Comparison of ENCODE assay signal across 19 cellular contexts in the genomic region with DNA sequence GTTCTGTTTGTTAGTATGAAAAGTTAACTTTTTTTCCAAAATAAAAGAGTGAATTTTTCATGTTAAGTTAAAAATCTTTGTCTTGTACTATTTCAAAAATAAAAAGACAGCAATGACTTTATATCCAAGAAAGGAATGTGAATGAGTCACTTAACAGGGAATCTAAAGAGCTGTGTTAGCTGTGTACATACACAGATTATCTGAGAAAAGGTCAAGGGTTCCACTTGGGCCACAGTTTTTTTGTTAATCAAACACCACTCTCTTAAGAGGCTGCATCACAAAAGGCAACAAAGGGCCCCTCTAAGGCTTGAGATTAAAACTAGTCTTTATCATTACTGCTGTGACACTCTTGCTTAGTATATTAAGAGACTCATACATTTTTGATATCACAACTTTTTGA.
DNase-seq lines count a peak whose midpoint lies in the region; ATAC-seq and TF ChIP-seq lines count a peak whose summit lies in the region.
"Had no signal": no experiment of that assay in that cellular context is flagged by ENCODE, and none has a peak within 500 bp of the region (broad histone marks: within the 10 kb centered on the region; RNA-seq: fewer than 3 reads in every experiment).

No MANE protein-coding gene starts in this region.

- peaks cover 22% of the 10 kb centered on the region for H3K36me3 ChIP-seq in cardiac muscle cell
- peaks cover 2 to 94% (median 71%) of the 10 kb centered on the region in 9 donors for H3K36me3 ChIP-seq in heart left ventricle
- peaks cover 73% of the 10 kb centered on the region for H3K36me3 ChIP-seq in upper lobe of right lung
- H3K36me3 ChIP-seq in CD4-positive, alpha-beta memory T cell (ENCODE audit: insufficient read depth, low read length), result peaks cover 33% of the 10 kb centered on the region
- peaks cover 8 to 80% (median 53%) of the 10 kb centered on the region in 4 donors for H3K36me3 ChIP-seq in esophagus muscularis mucosa

- H3K4me3 Mint-ChIP-seq in CD4-positive, alpha-beta memory T cell, result no peak overlapping the region
- H3K4me3 Mint-ChIP-seq: T-cell had no signal

- no peaks in the 10 kb centered on the region for H3K27me3 ChIP-seq in cardiac muscle cell
- H3K27me3 ChIP-seq in heart left ventricle, result no peaks in the 10 kb centered on the region
- H3K27me3 ChIP-seq in upper lobe of right lung, result no peaks in the 10 kb centered on the region
- no peaks in the 10 kb centered on the region for H3K27me3 ChIP-seq in CD4-positive, alpha-beta memory T cell (ENCODE audit: insufficient read depth, low read length)
- H3K27me3 ChIP-seq in esophagus muscularis mucosa, result no peaks in the 10 kb centered on the region
- H3K27me3 ChIP-seq: body of pancreas had no signal

- H3K36me3 Mint-ChIP-seq in CD4-positive, alpha-beta memory T cell, result peaks cover 68 to 74% of the 10 kb centered on the region in 2 donors

- peaks cover 7% of the 10 kb centered on the region for H3K4me1 ChIP-seq in cardiac muscle cell (ENCODE audit: low read depth)
- no peaks in the 10 kb centered on the region for H3K4me1 ChIP-seq in heart left ventricle
- H3K4me1 ChIP-seq in upper lobe of right lung, result no peaks in the 10 kb centered on the region
- H3K4me1 ChIP-seq in CD4-positive, alpha-beta memory T cell (ENCODE audit: insufficient read depth, low read length), result no peaks in the 10 kb centered on the region
- H3K4me1 ChIP-seq in esophagus muscularis mucosa, result no peaks in the 10 kb centered on the region
- H3K4me1 ChIP-seq: psoas muscle had no signal

- TF ChIP-seq POLR2A in heart left ventricle (IDR thresholded peaks at IDR 0.05) (no peak), esophagus muscularis mucosa (IDR thresholded peaks at IDR 0.05; ENCODE audit: low read depth) (no peak)

- no peak for TF ChIP-seq EP300 in esophagus muscularis mucosa (IDR thresholded peaks at IDR 0.05)

- no peak for ATAC-seq in heart left ventricle
- peak; percentile 76 for ATAC-seq in SK-N-SH treated with all-trans-retinoic acid at 6 μM for 48 hours
- peak; percentile 60 for ATAC-seq in upper lobe of right lung
- ATAC-seq: body of pancreas, psoas muscle, T-cell had no signal

- H3K27ac ChIP-seq in cardiac muscle cell (no peak overlapping the region), heart left ventricle (no peak overlapping the region), upper lobe of right lung (no peak overlapping the region), esophagus muscularis mucosa (replicated peaks in 1 of 4) (no peak overlapping the region)
- H3K27ac ChIP-seq in CD4-positive, alpha-beta memory T cell (ENCODE audit: low read depth, low read length), result no peak overlapping the region
- H3K27ac ChIP-seq: psoas muscle had no signal

- POLR2A ChIA-PET in CD4-positive, alpha-beta memory T cell (lab: Charles Lee; ENCODE audit: partially characterized antibody), result no interaction called here

- peaks cover 0 to 1% (median 0%) of the 10 kb centered on the region in 4 donors for H3K4me1 Mint-ChIP-seq in CD4-positive, alpha-beta memory T cell
- H3K4me1 Mint-ChIP-seq: T-cell had no signal

- intact Hi-C loops in heart left ventricle (cut with DNase I) (loop anchor here in 1 of 10 donors (10.0 kb wide), 1 partner anchor 75 kb away; no protein-coding TSS in a partner anchor), upper lobe of right lung (cut with DNase I) (no loop called here), esophagus muscularis mucosa (cut with DNase I) (no loop called here)
- intact Hi-C loops in CD4-positive, alpha-beta memory T cell (cut with micrococcal nuclease), result no loop called here

- CTCF ChIA-PET in CD4-positive, alpha-beta memory T cell (lab: Charles Lee; ENCODE audit: partially characterized antibody), result no interaction called here

- no peak for TF ChIP-seq CTCF in cardiac muscle cell (IDR thresholded peaks at IDR 0.05; ENCODE audit: low read depth, low read length)
- TF ChIP-seq CTCF in heart left ventricle (IDR thresholded peaks at IDR 0.05), result no peak
- no peak for TF ChIP-seq CTCF in upper lobe of right lung (IDR thresholded peaks at IDR 0.05)
- TF ChIP-seq CTCF in esophagus muscularis mucosa (IDR thresholded peaks at IDR 0.05), result no peak

- H3K9me3 Mint-ChIP-seq in CD4-positive, alpha-beta memory T cell, result peaks cover 0 to 2% (median 0%) of the 10 kb centered on the region in 8 donors
- H3K9me3 Mint-ChIP-seq: T-cell had no signal

- DNase-seq in cardiac muscle cell (ENCODE audit: low read depth in 1 of 2, low spot score in 1 of 2) (peak; percentile 59 to 79), heart left ventricle (no peak), foreskin melanocyte (peak; percentile 67), upper lobe of right lung (no peak), NCI-H2107 treated with DMSO at 0.1 percent for 48 hours (lab: John Stamatoyannopoulos, UW; ENCODE audit: unreplicated experiment) (no peak), esophagus muscularis mucosa (ENCODE audit: extremely low spot score) (no peak)
- no peak for DNase-seq in CD4-positive, alpha-beta memory T cell
- DNase-seq: activated CD4-positive, alpha-beta T cell treated with anti-CD3 and anti-CD28 coated beads for 1 hour; AML-193; body of pancreas; KG1; midbrain; NCI-H2081 treated with DMSO at 0.1 percent for 48 hours; OCI-M1; psoas muscle; stimulated activated CD4-positive, alpha-beta T cell treated with anti-CD3 and anti-CD28 coated beads, Interleukin-4, amount 100 ng/mL, for 1 hour; stimulated activated naive CD4-positive, alpha-beta T cell treated with Interleukin-2 at 50 U/mL for 16 hours; T-cell had no signal

- H3K9me3 ChIP-seq in cardiac muscle cell (ENCODE audit: low read depth), result no peaks in the 10 kb centered on the region
- no peaks in the 10 kb centered on the region for H3K9me3 ChIP-seq in heart left ventricle
- no peaks in the 10 kb centered on the region for H3K9me3 ChIP-seq in upper lobe of right lung
- no peaks in the 10 kb centered on the region for H3K9me3 ChIP-seq in CD4-positive, alpha-beta memory T cell (ENCODE audit: control insufficient read depth in 1 of 2, low read length in 2 of 2)
- H3K9me3 ChIP-seq in esophagus muscularis mucosa, result no peaks in the 10 kb centered on the region
- H3K9me3 ChIP-seq: body of pancreas, psoas muscle had no signal

- no peaks in the 10 kb centered on the region for H3K27me3 Mint-ChIP-seq in CD4-positive, alpha-beta memory T cell
- H3K27me3 Mint-ChIP-seq: T-cell had no signal

- H3K4me3 ChIP-seq in cardiac muscle cell, result no peak overlapping the region
- H3K4me3 ChIP-seq in heart left ventricle, result no peak overlapping the region
- H3K4me3 ChIP-seq in upper lobe of right lung, result no peak overlapping the region
- H3K4me3 ChIP-seq in CD4-positive, alpha-beta memory T cell (ENCODE audit: low read length in 2 of 2), result no peak overlapping the region
- no peak overlapping the region for H3K4me3 ChIP-seq in esophagus muscularis mucosa
- H3K4me3 ChIP-seq: body of pancreas, psoas muscle had no signal

- H3K27ac Mint-ChIP-seq in CD4-positive, alpha-beta memory T cell, result no peak overlapping the region
- H3K27ac Mint-ChIP-seq: T-cell had no signal

TF ChIP-seq in SK-N-SH treated with all-trans-retinoic acid at 6 μM for 48 hours, 23 proteins besides CTCF, POLR2A, EP300 and RAD21:
- TF ChIP-seq TCF4 (CRISPR knock-in tag; IDR thresholded peaks at IDR 0.05; ENCODE audit: borderline replicate concordance), result no peak
- TF ChIP-seq ISL1 (CRISPR knock-in tag; IDR thresholded peaks at IDR 0.05), result peak; percentile 22; the same call in 1 of the 2 replicates

Comparison
In these comparisons a context has a peak if more than half of its experiments do, and no peak if none do; other contexts are left out.
1. DNase-seq: peak in cardiac muscle cell (2 of 2) and foreskin melanocyte (single experiment); none in heart left ventricle (0 of 5), upper lobe of right lung (single experiment), NCI-H2107 treated with DMSO at 0.1 percent for 48 hours (single experiment), CD4-positive, alpha-beta memory T cell (0 of 5) and esophagus muscularis mucosa (single experiment).
2. ATAC-seq: peak in SK-N-SH treated with all-trans-retinoic acid at 6 μM for 48 hours (single experiment) and upper lobe of right lung (single experiment); none in heart left ventricle (0 of 4).